12 cellular contexts compared by ENCODE assay signal in genomic region chr11:78349114-78349513, GRCh38.
A peak's percentile ranks its signal among the peaks of the same experiment; 100 is the strongest.
DNase-seq lines count a peak whose midpoint lies in the region; FAIRE-seq and TF ChIP-seq lines count a peak whose summit lies in the region.
"Had no signal": no experiment of that assay in that cellular context is flagged by ENCODE, and none has a peak within 500 bp of the region (broad histone marks: within the 10 kb centered on the region; RNA-seq: fewer than 3 reads in every experiment).

No MANE protein-coding gene starts in this region.

- H3K4me3 ChIP-seq in adrenal gland: peak overlapping the region in 1 of 4 donors; percentile 5
- no peak overlapping the region for H3K4me3 ChIP-seq in thyroid gland (replicated peaks in 1 of 3)

- FAIRE-seq in HTR-8/SVneo (lab: Jason Lieb, UNC): no peak

- H3K27ac ChIP-seq in adrenal gland (peak overlapping the region in 3 of 5 donors; percentile 29 to 76 (median 30)), thyroid gland (peak overlapping the region; percentile 79 to 87 (median 81))
- H3K27ac ChIP-seq: WERI-Rb-1 had no signal

- H3K4me3 Mint-ChIP-seq in activated CD4-positive, alpha-beta memory T cell treated with anti-CD3 and anti-CD28 coated beads, Interleukin-2, amount 10 ng/mL, durations not matched to agents 7 days and 5 days: no peak overlapping the region
- no peak overlapping the region for H3K4me3 Mint-ChIP-seq in activated CD4-positive, alpha-beta memory T cell treated with anti-CD3 and anti-CD28 coated beads for 36 hours
- no peak overlapping the region for H3K4me3 Mint-ChIP-seq in mesothelial cell of epicardium

- peaks cover 64% of the 10 kb centered on the region for H3K4me1 Mint-ChIP-seq in activated CD4-positive, alpha-beta memory T cell treated with anti-CD3 and anti-CD28 coated beads, Interleukin-2, amount 10 ng/mL, durations not matched to agents 7 days and 5 days
- peaks cover 19% of the 10 kb centered on the region for H3K4me1 Mint-ChIP-seq in activated CD4-positive, alpha-beta memory T cell treated with anti-CD3 and anti-CD28 coated beads for 36 hours (ENCODE audit: low read depth)
- peaks cover 67% of the 10 kb centered on the region for H3K4me1 Mint-ChIP-seq in mesothelial cell of epicardium

- no peaks in the 10 kb centered on the region for H3K9me3 ChIP-seq in adrenal gland (replicated peaks in 1 of 3)
- no peaks in the 10 kb centered on the region for H3K9me3 ChIP-seq in thyroid gland

- H3K4me1 ChIP-seq in adrenal gland (replicated peaks in 1 of 2): peaks cover 12 to 69% of the 10 kb centered on the region in 2 donors
- H3K4me1 ChIP-seq in thyroid gland: peaks cover 20 to 44% of the 10 kb centered on the region in 2 donors

- POLR2A ChIA-PET in activated CD4-positive, alpha-beta memory T cell treated with anti-CD3 and anti-CD28 coated beads, Interleukin-2, amount 10 ng/mL, durations not matched to agents 7 days and 5 days (lab: Charles Lee): interaction anchor here (1.1 to 3.9 kb wide), 2 partner anchors 9 to 57 kb away, joined by 9 to 21 read pairs; no protein-coding TSS in a partner anchor
- POLR2A ChIA-PET in activated CD4-positive, alpha-beta memory T cell treated with anti-CD3 and anti-CD28 coated beads for 36 hours (lab: Charles Lee): no interaction called here

- H3K27ac Mint-ChIP-seq in activated CD4-positive, alpha-beta memory T cell treated with anti-CD3 and anti-CD28 coated beads, Interleukin-2, amount 10 ng/mL, durations not matched to agents 7 days and 5 days: peak overlapping the region; percentile 43
- no peak overlapping the region for H3K27ac Mint-ChIP-seq in activated CD4-positive, alpha-beta memory T cell treated with anti-CD3 and anti-CD28 coated beads for 36 hours
- peak overlapping the region; percentile 97 for H3K27ac Mint-ChIP-seq in mesothelial cell of epicardium

- CTCF ChIA-PET in activated CD4-positive, alpha-beta memory T cell treated with anti-CD3 and anti-CD28 coated beads, Interleukin-2, amount 10 ng/mL, durations not matched to agents 7 days and 5 days (lab: Charles Lee): interaction anchor here (1.3 kb wide), 1 partner anchor 9 kb away, joined by 3 read pairs; no protein-coding TSS in a partner anchor
- CTCF ChIA-PET in activated CD4-positive, alpha-beta memory T cell treated with anti-CD3 and anti-CD28 coated beads for 36 hours (lab: Charles Lee): no interaction called here

- no peaks in the 10 kb centered on the region for H3K27me3 ChIP-seq in adrenal gland
- H3K27me3 ChIP-seq in thyroid gland: no peaks in the 10 kb centered on the region

- TF ChIP-seq CTCF in adrenal gland (IDR thresholded peaks at IDR 0.05) (no peak), mesothelial cell of epicardium (IDR thresholded peaks at IDR 0.05; ENCODE audit: unreplicated experiment) (no peak), thyroid gland (IDR thresholded peaks at IDR 0.05) (no peak)

- no peak for TF ChIP-seq POLR2A in adrenal gland (IDR thresholded peaks at IDR 0.05)
- no peak for TF ChIP-seq POLR2A in thyroid gland (IDR thresholded peaks at IDR 0.05)

- intact Hi-C loops in activated CD4-positive, alpha-beta memory T cell treated with anti-CD3 and anti-CD28 coated beads for 36 hours (cut with micrococcal nuclease): no loop called here
- intact Hi-C loops in adrenal gland (cut with DNase I) (no loop called here), thyroid gland (cut with DNase I) (loop anchor here (10.0 kb wide), 1 partner anchor 66 kb away; the partner anchor contains the start of gene GAB2)

- H3K27me3 Mint-ChIP-seq in activated CD4-positive, alpha-beta memory T cell treated with anti-CD3 and anti-CD28 coated beads, Interleukin-2, amount 10 ng/mL, durations not matched to agents 7 days and 5 days: no peaks in the 10 kb centered on the region
- H3K27me3 Mint-ChIP-seq in activated CD4-positive, alpha-beta memory T cell treated with anti-CD3 and anti-CD28 coated beads for 36 hours: peaks cover 1% of the 10 kb centered on the region
- no peaks in the 10 kb centered on the region for H3K27me3 Mint-ChIP-seq in mesothelial cell of epicardium (ENCODE audit: low read depth)

- H3K36me3 Mint-ChIP-seq in activated CD4-positive, alpha-beta memory T cell treated with anti-CD3 and anti-CD28 coated beads, Interleukin-2, amount 10 ng/mL, durations not matched to agents 7 days and 5 days (ENCODE audit: low read depth): peaks cover 28% of the 10 kb centered on the region
- H3K36me3 Mint-ChIP-seq in activated CD4-positive, alpha-beta memory T cell treated with anti-CD3 and anti-CD28 coated beads for 36 hours: no peaks in the 10 kb centered on the region
- no peaks in the 10 kb centered on the region for H3K36me3 Mint-ChIP-seq in mesothelial cell of epicardium

- H3K9me3 Mint-ChIP-seq in activated CD4-positive, alpha-beta memory T cell treated with anti-CD3 and anti-CD28 coated beads, Interleukin-2, amount 10 ng/mL, durations not matched to agents 7 days and 5 days: peaks cover 3% of the 10 kb centered on the region
- H3K9me3 Mint-ChIP-seq in activated CD4-positive, alpha-beta memory T cell treated with anti-CD3 and anti-CD28 coated beads for 36 hours: no peaks in the 10 kb centered on the region
- H3K9me3 Mint-ChIP-seq in mesothelial cell of epicardium: no peaks in the 10 kb centered on the region
- H3K9me3 Mint-ChIP-seq: activated T-helper 1 cell treated with anti-CD3 and anti-CD28 coated beads, Interleukin-12 subunit alpha, Interleukin-12 subunit beta, Interleukin-2, Interleukin-4 antibody, amounts not matched to agents 30 ng/mL and 10 ng/mL and 1 ng/mL, durations not matched to agents 14 hours and 24 hours and 36 hours had no signal

- DNase-seq in activated CD4-positive, alpha-beta memory T cell treated with anti-CD3 and anti-CD28 coated beads, Interleukin-2, amount 10 ng/mL, durations not matched to agents 7 days and 5 days: no peak
- no peak for DNase-seq in activated CD4-positive, alpha-beta memory T cell treated with anti-CD3 and anti-CD28 coated beads for 36 hours
- DNase-seq in adrenal gland: no peak
- DNase-seq in mesothelial cell of epicardium (ENCODE audit: low spot score in 2 of 2, unreplicated experiment in 2 of 2): no peak
- DNase-seq in thyroid gland: no peak
- DNase-seq in stimulated activated CD4-positive, alpha-beta T cell treated with anti-CD3 and anti-CD28 coated beads, Interleukin-12 subunit alpha, Interleukin-12 subunit beta, amount 100 ng/mL, for 4 hours: no peak
- no peak for DNase-seq in NCI-H1105 (lab: John Stamatoyannopoulos, UW)
- DNase-seq in HTR-8/SVneo (ENCODE audit: insufficient read length, low spot score): no peak
- DNase-seq: islet precursor cell, NCI-H345, WERI-Rb-1 had no signal

- WGBS in adrenal gland, 4 donors: 67 to 71% (median 70%) methylated on average over 3 of the region's 3 CpGs
- 61 to 76% methylated on average over 3 of the region's 3 CpGs for WGBS in thyroid gland, 2 donors

- H3K36me3 ChIP-seq in adrenal gland (replicated peaks in 1 of 2): no peaks in the 10 kb centered on the region
- no peaks in the 10 kb centered on the region for H3K36me3 ChIP-seq in thyroid gland
- H3K36me3 ChIP-seq: WERI-Rb-1 had no signal
